In genomic region chr18:59055345-59056032, GRCh38 we compare ENCODE assay signal across 14 cellular contexts.
DNase-seq lines count a peak whose midpoint lies in the region; ATAC-seq, FAIRE-seq and TF ChIP-seq lines count a peak whose summit lies in the region.
"Had no signal": no experiment of that assay in that cellular context is flagged by ENCODE, and none has a peak within 500 bp of the region (broad histone marks: within the 10 kb centered on the region; RNA-seq: fewer than 3 reads in every experiment).

No MANE protein-coding gene starts in this region.

- no peak for DNase-seq in HCT116 (ENCODE audit: low read depth, low spot score)
- peak; percentile 50 for DNase-seq in amniotic epithelial cell (ENCODE audit: low read depth)
- no peak for DNase-seq in keratinocyte (ENCODE audit: low read depth, low spot score)
- no peak for DNase-seq in GM12892 (ENCODE audit: insufficient read length)
- no peak for DNase-seq in lower leg skin (ENCODE audit: low spot score in 2 of 2)
- no peak for DNase-seq in esophagus muscularis mucosa (ENCODE audit: extremely low spot score)
- DNase-seq: activated CD4-positive, alpha-beta T cell treated with anti-CD3 and anti-CD28 coated beads, Interleukin-2, amount 10 ng/mL, durations not matched to agents 7 days and 5 days; GDM1; NCI-H1436; NCI-H774; upper lobe of left lung had no signal

- CTCF ChIA-PET in HCT116 (lab: Charles Lee): interaction anchor here (1.0 to 1.2 kb wide), 5 partner anchors 8 to 285 kb away, joined by 3 to 7 read pairs (median 4); no protein-coding TSS in a partner anchor

- H3K79me2 ChIP-seq in HCT116 (ENCODE audit: insufficient read depth, low read length) (no peaks in the 10 kb centered on the region), keratinocyte (ENCODE audit: control insufficient read depth, insufficient read depth, low read length) (no peaks in the 10 kb centered on the region)

- peak overlapping the region; percentile 66 for H3K27ac ChIP-seq in 22Rv1
- H3K27ac ChIP-seq in HCT116 (ENCODE audit: low read depth, low read length): no peak overlapping the region
- no peak overlapping the region for H3K27ac ChIP-seq in keratinocyte (ENCODE audit: control insufficient read depth, insufficient read depth, low read length)
- no peak overlapping the region for H3K27ac ChIP-seq in esophagus muscularis mucosa (replicated peaks in 1 of 4)
- H3K27ac ChIP-seq: epithelial cell of prostate had no signal

- intact Hi-C loops in HCT116 (cut with micrococcal nuclease) (no loop called here), lower leg skin (cut with DNase I; ENCODE audit: low total_unique reads) (loop anchor here (5.0 kb wide), 1 partner anchor 273 kb away; no protein-coding TSS in a partner anchor), esophagus muscularis mucosa (cut with DNase I) (no loop called here)

- H3K4me3 ChIP-seq in HCT116 (replicated peaks in 1 of 2; ENCODE audit: low read depth in 1 of 2, low read length in 2 of 2): no peak overlapping the region
- no peak overlapping the region for H3K4me3 ChIP-seq in keratinocyte (ENCODE audit: control insufficient read depth in 2 of 3, extremely low read depth in 1 of 3, insufficient read depth in 2 of 3, low read depth in 1 of 3, low read length in 3 of 3)
- H3K4me3 ChIP-seq in lower leg skin (ENCODE audit: low read depth, poor library complexity, severe bottlenecking): no peak overlapping the region
- H3K4me3 ChIP-seq in esophagus muscularis mucosa: no peak overlapping the region
- H3K4me3 ChIP-seq: upper lobe of left lung had no signal

- no peak overlapping the region for H2AFZ ChIP-seq in HCT116 (ENCODE audit: low read depth, low read length, poor library complexity, severe bottlenecking)
- no peak overlapping the region for H2AFZ ChIP-seq in keratinocyte (ENCODE audit: control insufficient read depth, low read length)

- 89 to 94% methylated on average over 4 of the region's 4 CpGs for WGBS in lower leg skin, 2 donors
- WGBS in esophagus muscularis mucosa: 95% methylated on average over 4 of the region's 4 CpGs

- H3K9me2 ChIP-seq in HCT116 (ENCODE audit: insufficient read depth): no peaks in the 10 kb centered on the region

- no TSS peak for BruUV-seq in HCT116 (replicated peaks; lab: Mats Ljungman, UMichigan)

- H3K4me1 ChIP-seq in HCT116 (ENCODE audit: control insufficient read depth in 1 of 2, insufficient read depth in 2 of 2, low read length in 2 of 2) (no peaks in the 10 kb centered on the region), keratinocyte (ENCODE audit: control insufficient read depth, extremely low read depth, insufficient read depth, low read length) (no peaks in the 10 kb centered on the region), esophagus muscularis mucosa (peaks cover 0 to 4% (median 3%) of the 10 kb centered on the region in 4 donors)

- dilution Hi-C loops in keratinocyte (cut with MboI; ENCODE audit: extremely low pct_ligation_motif_present, low sequenced_read_pairs): loop anchor here (25.0 kb wide), 1 partner anchor 268 kb away; no protein-coding TSS in a partner anchor

- RAD21 ChIA-PET in HCT116 (lab: Charles Lee; ENCODE audit: low non-redundant PET in 1 of 2, low total read pairs in 2 of 2, uncharacterized antibody in 2 of 2, unreplicated experiment in 2 of 2): no interaction called here

- no peaks in the 10 kb centered on the region for H3K9me1 ChIP-seq in keratinocyte (ENCODE audit: control insufficient read depth, extremely low read depth, insufficient read depth, low read length)

- POLR2A ChIA-PET in HCT116 (lab: Charles Lee): no interaction called here

- H3K36me3 ChIP-seq in HCT116 (ENCODE audit: control insufficient read depth in 1 of 2, insufficient read depth in 2 of 2, low read length in 2 of 2) (no peaks in the 10 kb centered on the region), keratinocyte (ENCODE audit: control insufficient read depth in 2 of 2, extremely low read depth in 1 of 2, insufficient read depth in 2 of 2, low read length in 2 of 2) (no peaks in the 10 kb centered on the region), esophagus muscularis mucosa (no peaks in the 10 kb centered on the region)
- H3K36me3 ChIP-seq: upper lobe of left lung had no signal

- no peak for FAIRE-seq in keratinocyte (lab: Jason Lieb, UNC)
- no peak for FAIRE-seq in GM12892 (lab: Jason Lieb, UNC)

- H3K4me2 ChIP-seq in HCT116 (ENCODE audit: low read length) (no peak overlapping the region), keratinocyte (ENCODE audit: control insufficient read depth, extremely low read depth, insufficient read depth, low read depth, low read length) (no peak overlapping the region)

- TF ChIP-seq RAD21 in HCT116 (IDR thresholded peaks at IDR 0.05; ENCODE audit: low read depth): peak; percentile 64

- H3K9ac ChIP-seq in HCT116 (ENCODE audit: low read length) (no peak overlapping the region), keratinocyte (ENCODE audit: control insufficient read depth, extremely low read depth, insufficient read depth, low read length) (no peak overlapping the region)

- TF ChIP-seq EP300 in esophagus muscularis mucosa (IDR thresholded peaks at IDR 0.05): no peak

- peak; percentile 71 for ATAC-seq in HCT116
- no peak for ATAC-seq in HG02870 (IDR thresholded peaks at IDR 0.05; ENCODE audit: unreplicated experiment)

- H4K20me1 ChIP-seq in HCT116 (ENCODE audit: insufficient read depth) (no peaks in the 10 kb centered on the region), keratinocyte (ENCODE audit: control insufficient read depth, extremely low read depth, insufficient read depth, low read length) (no peaks in the 10 kb centered on the region)

- TF ChIP-seq POLR2A in HCT116 (IDR thresholded peaks at IDR 0.05; ENCODE audit: borderline replicate concordance, extremely low read depth, insufficient read depth, insufficient read length) (no peak), GM12892 (IDR thresholded peaks at IDR 0.05; ENCODE audit: low read depth, low read length) (no peak), lower leg skin (IDR thresholded peaks at IDR 0.05) (no peak), esophagus muscularis mucosa (IDR thresholded peaks at IDR 0.05; ENCODE audit: low read depth) (no peak)

- H3K27me3 ChIP-seq in HCT116 (ENCODE audit: insufficient read depth, low read length) (peaks cover 31% of the 10 kb centered on the region; the same call in 1 of the 2 replicates), keratinocyte (ENCODE audit: control insufficient read depth, extremely low read depth, insufficient read depth, low read length) (no peaks in the 10 kb centered on the region), esophagus muscularis mucosa (peaks cover 0 to under 1% (median 0%) of the 10 kb centered on the region in 4 donors)
- H3K27me3 ChIP-seq: upper lobe of left lung had no signal

- peak; percentile 13; the same call in 1 of the 2 replicates for TF ChIP-seq CTCF in 22Rv1 (IDR thresholded peaks at IDR 0.05)
- peak; percentile 34 to 59 (median 41); a peak in 5 of 6 replicates for TF ChIP-seq CTCF in HCT116 (IDR thresholded peaks at IDR 0.05 in 2 of 3, conservative IDR thresholded peaks at IDR 0.05 in 1 of 3; ENCODE audit: borderline replicate concordance in 1 of 3, insufficient read depth in 1 of 3, low read depth in 2 of 3, low read length in 2 of 3)
- TF ChIP-seq CTCF in keratinocyte (optimal IDR thresholded peaks at IDR 0.05 in 1 of 3, IDR thresholded peaks at IDR 0.05 in 1 of 3, conservative IDR thresholded peaks at IDR 0.05 in 1 of 3; ENCODE audit: extremely low read depth in 1 of 3, insufficient read depth in 2 of 3, low read length in 3 of 3): peak; percentile 15 to 48 (median 23)
- no peak for TF ChIP-seq CTCF in lower leg skin (IDR thresholded peaks at IDR 0.05)
- no peak for TF ChIP-seq CTCF in esophagus muscularis mucosa (IDR thresholded peaks at IDR 0.05)

- no peaks in the 10 kb centered on the region for H3K9me3 ChIP-seq in HCT116 (ENCODE audit: control insufficient read depth in 1 of 2, insufficient read depth in 1 of 2, low read depth in 1 of 2, low read length in 2 of 2)
- H3K9me3 ChIP-seq in keratinocyte (ENCODE audit: control insufficient read depth, low read depth, low read length): no peaks in the 10 kb centered on the region
- no peaks in the 10 kb centered on the region for H3K9me3 ChIP-seq in esophagus muscularis mucosa
- H3K9me3 ChIP-seq: upper lobe of left lung had no signal

TF ChIP-seq in HCT116, 20 proteins besides CTCF, POLR2A, EP300 and RAD21 (continues in another document):
- TF ChIP-seq ZBTB33 (IDR thresholded peaks at IDR 0.05; ENCODE audit: extremely low read depth, insufficient replicate concordance, low read length): no peak
- no peak for TF ChIP-seq EGR1 (IDR thresholded peaks at IDR 0.05; ENCODE audit: low read depth)
- TF ChIP-seq ATF3 (IDR thresholded peaks at IDR 0.05): no peak
- no peak for TF ChIP-seq SRF (IDR thresholded peaks at IDR 0.05; ENCODE audit: low read depth)
- TF ChIP-seq SIN3A (IDR thresholded peaks at IDR 0.05; ENCODE audit: low read depth): no peak
- TF ChIP-seq ZFX (IDR thresholded peaks at IDR 0.05): no peak

Comparison
In these comparisons a context has a peak if more than half of its experiments do, and no peak if none do; other contexts are left out.
1. CTCF ChIP-seq: peak in 22Rv1 (single experiment), HCT116 (3 of 3) and keratinocyte (3 of 3); none in lower leg skin (0 of 3) and esophagus muscularis mucosa (0 of 3).